ENCODE assay signal across 1 cellular context in the genomic region with DNA sequence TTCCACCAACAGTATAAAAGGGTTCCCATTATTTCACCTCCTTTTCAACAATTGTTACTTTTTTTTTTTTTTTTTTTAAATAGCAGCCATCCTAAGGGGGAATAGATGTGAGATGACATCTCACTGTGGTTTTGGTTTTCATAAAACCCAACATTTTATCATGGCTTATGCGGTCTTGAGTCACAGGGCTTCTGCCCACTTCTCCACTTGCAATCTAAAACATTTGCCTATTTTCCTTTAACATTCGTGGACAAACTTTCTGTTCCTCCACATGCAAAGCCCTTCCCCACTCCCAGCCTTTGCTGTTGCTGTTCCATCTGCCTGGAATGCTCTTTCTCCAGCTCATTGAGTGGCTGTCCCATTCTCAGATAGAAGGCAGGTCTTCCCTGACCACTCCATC.
TF ChIP-seq lines count a peak whose summit lies in the region.

No MANE protein-coding gene starts in this region.

TF ChIP-seq in H1, 55 proteins besides CTCF, POLR2A, EP300 and RAD21 (continued from another document):
- TF ChIP-seq, protein P1, sequence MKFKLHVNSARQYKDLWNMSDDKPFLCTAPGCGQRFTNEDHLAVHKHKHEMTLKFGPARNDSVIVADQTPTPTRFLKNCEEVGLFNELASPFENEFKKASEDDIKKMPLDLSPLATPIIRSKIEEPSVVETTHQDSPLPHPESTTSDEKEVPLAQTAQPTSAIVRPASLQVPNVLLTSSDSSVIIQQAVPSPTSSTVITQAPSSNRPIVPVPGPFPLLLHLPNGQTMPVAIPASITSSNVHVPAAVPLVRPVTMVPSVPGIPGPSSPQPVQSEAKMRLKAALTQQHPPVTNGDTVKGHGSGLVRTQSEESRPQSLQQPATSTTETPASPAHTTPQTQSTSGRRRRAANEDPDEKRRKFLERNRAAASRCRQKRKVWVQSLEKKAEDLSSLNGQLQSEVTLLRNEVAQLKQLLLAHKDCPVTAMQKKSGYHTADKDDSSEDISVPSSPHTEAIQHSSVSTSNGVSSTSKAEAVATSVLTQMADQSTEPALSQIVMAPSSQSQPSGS (IDR thresholded peaks at IDR 0.05; ENCODE audit: low read length) = no peak
- no peak for TF ChIP-seq CBX8 (IDR thresholded peaks at IDR 0.05; ENCODE audit: borderline replicate concordance, low read depth, low read length)
